ENCODE assay signal across 30 cellular contexts in genomic region chr10:106898441-106898840, GRCh38.
"Had no signal": no experiment of that assay in that cellular context is flagged by ENCODE, and none has a peak within 500 bp of the region (broad histone marks: within the 10 kb centered on the region; RNA-seq: fewer than 3 reads in every experiment).

No MANE protein-coding gene starts in this region.

- ATAC-seq: activated CD8-positive, alpha-beta T cell treated with anti-CD3 and anti-CD28 coated beads for 36 hours; gastrocnemius medialis; lower lobe of right lung; naive thymus-derived CD8-positive, alpha-beta T cell; SK-N-SH treated with all-trans-retinoic acid at 6 μM for 48 hours; stimulated activated memory B cell treated with anti-CD40 and anti-IgM and Interleukin-4, amounts not matched to agents 10 μg/mL and 1 μg/mL and 100 μg/mL, for 72 hours; stimulated activated naive CD8-positive, alpha-beta T cell treated with anti-CD3 and anti-CD28 coated beads, Interleukin-15, amount 100 ng/mL, for 72 hours; T-helper 17 cell; WTC11 had no signal

- H3K27me3 ChIP-seq: adrenal gland, ascending aorta, cardiac muscle cell, gastrocnemius medialis, sigmoid colon, upper lobe of left lung had no signal

- H3K27me3 Mint-ChIP-seq: activated CD4-positive, alpha-beta T cell treated with anti-CD3 and anti-CD28 coated beads, Interleukin-2, amount 10 ng/mL, durations not matched to agents 7 days and 5 days; activated CD8-positive, alpha-beta T cell treated with anti-CD3 and anti-CD28 coated beads for 36 hours; activated naive CD8-positive, alpha-beta T cell treated with anti-CD3 and anti-CD28 coated beads for 36 hours; stimulated activated memory B cell treated with anti-CD40 and anti-IgM and Interleukin-4, amounts not matched to agents 10 μg/mL and 1 μg/mL and 100 μg/mL, for 72 hours; stimulated activated naive CD8-positive, alpha-beta T cell treated with anti-CD3 and anti-CD28 coated beads, Interleukin-15, amount 100 ng/mL, for 72 hours; T-helper 17 cell had no signal

- H3K27ac Mint-ChIP-seq: activated CD4-positive, alpha-beta T cell treated with anti-CD3 and anti-CD28 coated beads, Interleukin-2, amount 10 ng/mL, durations not matched to agents 7 days and 5 days; activated CD8-positive, alpha-beta T cell treated with anti-CD3 and anti-CD28 coated beads for 36 hours; activated naive CD4-positive, alpha-beta T cell treated with anti-CD3 and anti-CD28 coated beads for 36 hours; activated naive CD8-positive, alpha-beta T cell treated with anti-CD3 and anti-CD28 coated beads for 36 hours; naive thymus-derived CD8-positive, alpha-beta T cell; stimulated activated memory B cell treated with anti-CD40 and anti-IgM and Interleukin-4, amounts not matched to agents 10 μg/mL and 1 μg/mL and 100 μg/mL, for 72 hours; stimulated activated naive CD8-positive, alpha-beta T cell treated with anti-CD3 and anti-CD28 coated beads, Interleukin-15, amount 100 ng/mL, for 72 hours; T-helper 17 cell; WTC11 had no signal

- H3K9me3 Mint-ChIP-seq: activated CD4-positive, alpha-beta T cell treated with anti-CD3 and anti-CD28 coated beads, Interleukin-2, amount 10 ng/mL, durations not matched to agents 7 days and 5 days; activated CD8-positive, alpha-beta T cell treated with anti-CD3 and anti-CD28 coated beads for 36 hours; activated naive CD8-positive, alpha-beta T cell treated with anti-CD3 and anti-CD28 coated beads for 36 hours; neural crest cell; stimulated activated memory B cell treated with anti-CD40 and anti-IgM and Interleukin-4, amounts not matched to agents 10 μg/mL and 1 μg/mL and 100 μg/mL, for 72 hours; WTC11 had no signal

- H3K4me3 Mint-ChIP-seq: activated CD4-positive, alpha-beta T cell treated with anti-CD3 and anti-CD28 coated beads, Interleukin-2, amount 10 ng/mL, durations not matched to agents 7 days and 5 days; activated CD8-positive, alpha-beta T cell treated with anti-CD3 and anti-CD28 coated beads for 36 hours; activated naive CD4-positive, alpha-beta T cell treated with anti-CD3 and anti-CD28 coated beads for 36 hours; activated naive CD8-positive, alpha-beta T cell treated with anti-CD3 and anti-CD28 coated beads for 36 hours; immature natural killer cell; naive thymus-derived CD8-positive, alpha-beta T cell; neural crest cell; stimulated activated memory B cell treated with anti-CD40 and anti-IgM and Interleukin-4, amounts not matched to agents 10 μg/mL and 1 μg/mL and 100 μg/mL, for 72 hours; stimulated activated naive CD8-positive, alpha-beta T cell treated with anti-CD3 and anti-CD28 coated beads, Interleukin-15, amount 100 ng/mL, for 72 hours; T-helper 17 cell; WTC11 had no signal

- H3K27ac ChIP-seq: adrenal gland, ascending aorta, cardiac muscle cell, coronary artery, gastrocnemius medialis, lower lobe of right lung, thoracic aorta, upper lobe of left lung had no signal

- H3K36me3 ChIP-seq: adrenal gland, ascending aorta, cardiac muscle cell, gastrocnemius medialis, lower lobe of right lung, sigmoid colon, thoracic aorta, upper lobe of left lung had no signal

- H3K36me3 Mint-ChIP-seq: activated naive CD8-positive, alpha-beta T cell treated with anti-CD3 and anti-CD28 coated beads for 36 hours; brain; immature natural killer cell; naive thymus-derived CD8-positive, alpha-beta T cell; stimulated activated memory B cell treated with anti-CD40 and anti-IgM and Interleukin-4, amounts not matched to agents 10 μg/mL and 1 μg/mL and 100 μg/mL, for 72 hours; WTC11 had no signal

- H3K4me1 ChIP-seq: adrenal gland, ascending aorta, gastrocnemius medialis, lower lobe of right lung, upper lobe of left lung had no signal

- H3K9me3 ChIP-seq: adrenal gland, ascending aorta, gastrocnemius medialis, lower lobe of right lung, sigmoid colon, thoracic aorta, upper lobe of left lung had no signal

- H3K4me1 Mint-ChIP-seq: activated CD4-positive, alpha-beta T cell treated with anti-CD3 and anti-CD28 coated beads, Interleukin-2, amount 10 ng/mL, durations not matched to agents 7 days and 5 days; activated naive CD8-positive, alpha-beta T cell treated with anti-CD3 and anti-CD28 coated beads for 36 hours; immature natural killer cell; naive thymus-derived CD8-positive, alpha-beta T cell; neural crest cell; stimulated activated memory B cell treated with anti-CD40 and anti-IgM and Interleukin-4, amounts not matched to agents 10 μg/mL and 1 μg/mL and 100 μg/mL, for 72 hours; stimulated activated naive CD8-positive, alpha-beta T cell treated with anti-CD3 and anti-CD28 coated beads, Interleukin-15, amount 100 ng/mL, for 72 hours; T-helper 17 cell had no signal

- DNase-seq: activated CD4-positive, alpha-beta T cell treated with anti-CD3 and anti-CD28 coated beads for 1 hour; activated CD4-positive, alpha-beta T cell treated with anti-CD3 and anti-CD28 coated beads, Interleukin-2, amount 10 ng/mL, durations not matched to agents 7 days and 5 days; activated CD8-positive, alpha-beta T cell treated with anti-CD3 and anti-CD28 coated beads for 36 hours; activated effector memory CD4-positive, alpha-beta T cell treated with anti-CD3 and anti-CD28 coated beads, Interleukin-2, amount 50 U/mL, for 16 hours; activated naive CD4-positive, alpha-beta T cell treated with anti-CD3 and anti-CD28 coated beads for 36 hours; activated naive CD8-positive, alpha-beta T cell treated with anti-CD3 and anti-CD28 coated beads for 36 hours; adrenal gland; effector memory CD4-positive, alpha-beta T cell; erythroblast; gastrocnemius medialis; immature natural killer cell; lower lobe of right lung; mesenchymal stem cell; naive thymus-derived CD8-positive, alpha-beta T cell; stimulated activated CD4-positive, alpha-beta T cell treated with anti-CD3 and anti-CD28 coated beads, Interleukin-1b, Interleukin-23, amount 100 ng/mL, for 48 hours; stimulated activated CD4-positive, alpha-beta T cell treated with anti-CD3 and anti-CD28 coated beads, Interleukin-4, amount 100 ng/mL, for 4 hours; stimulated activated CD8-positive, alpha-beta memory T cell treated with anti-CD3 and anti-CD28 coated beads, Interleukin-4, amount 100 ng/mL, for 48 hours; stimulated activated naive CD8-positive, alpha-beta T cell treated with anti-CD3 and anti-CD28 coated beads, Interleukin-15, amount 100 ng/mL, for 72 hours; T-helper 17 cell; upper lobe of left lung had no signal

- H3K4me3 ChIP-seq: adrenal gland, ascending aorta, cardiac muscle cell, coronary artery, gastrocnemius medialis, lower lobe of right lung, sigmoid colon, thoracic aorta, upper lobe of left lung had no signal
